Comparison of ENCODE assay signal across 1 cellular context in genomic region chr3:100492810-100493140, GRCh38.
TF ChIP-seq lines count a peak whose summit lies in the region.

No MANE protein-coding gene starts in this region.

TF ChIP-seq in HepG2, 621 proteins besides CTCF, POLR2A, EP300 and RAD21 (continued from another document):
- TF ChIP-seq ARID3A (IDR thresholded peaks at IDR 0.05; ENCODE audit: low read depth, low read length) (no peak), TCF7 (IDR thresholded peaks at IDR 0.05; ENCODE audit: low read depth) (0 out of 2 replicates have a peak, but pooled peaks have one; percentile 10), SIN3A (IDR thresholded peaks at IDR 0.05; ENCODE audit: borderline replicate concordance, low read depth, low read length) (0 out of 2 replicates have a peak, but pooled peaks have one; percentile 11), ZHX2 (IDR thresholded peaks at IDR 0.05; ENCODE audit: low read depth) (no peak), ZHX2 (CRISPR knock-in tag; IDR thresholded peaks at IDR 0.05; ENCODE audit: borderline replicate concordance) (0 out of 2 replicates have a peak, but pooled peaks have one; percentile 4), CREB1 (IDR thresholded peaks at IDR 0.05) (no peak), CREB1 (CRISPR knock-in tag; IDR thresholded peaks at IDR 0.05) (peak; percentile 8; the same call in 1 of the 2 replicates), SMAD3 (CRISPR knock-in tag; IDR thresholded peaks at IDR 0.05) (no peak), ARID2 (CRISPR knock-in tag; IDR thresholded peaks at IDR 0.05; ENCODE audit: borderline replicate concordance) (no peak), ZNF7 (CRISPR knock-in tag; IDR thresholded peaks at IDR 0.05) (no peak), KDM5A (IDR thresholded peaks at IDR 0.05; ENCODE audit: borderline replicate concordance, low read length) (no peak), ZFAT (CRISPR knock-in tag; conservative IDR thresholded peaks at IDR 0.05) (no peak), ZNF629 (CRISPR knock-in tag; conservative IDR thresholded peaks at IDR 0.05) (0 out of 2 replicates have a peak, but pooled peaks have one; percentile 3), HOXA5 (CRISPR knock-in tag; IDR thresholded peaks at IDR 0.05) (0 out of 2 replicates have a peak, but pooled peaks have one; percentile 2), GLI4 (CRISPR knock-in tag; IDR thresholded peaks at IDR 0.05; ENCODE audit: borderline replicate concordance) (no peak), ZBTB43 (CRISPR knock-in tag; conservative IDR thresholded peaks at IDR 0.05) (no peak)
